8 cellular contexts compared by ENCODE assay signal in genomic region chr11:112174789-112175595, GRCh38. TPM values are rescaled to one million over a fixed set of nuclear protein-coding genes. Genes with fewer than 3 reads are reported as not detected.
DNase-seq lines count a peak whose midpoint lies in the region; ATAC-seq, FAIRE-seq and TF ChIP-seq lines count a peak whose summit lies in the region.

Gene BCO2 (plus strand): TSS chr11:112175512. CDS start chr11:112175602, 90 bp downstream.

- FAIRE-seq in urothelium cell line (lab: Jason Lieb, UNC) = peak; percentile 75

- TF ChIP-seq CTCF in HL-60 (IDR thresholded peaks at IDR 0.05; ENCODE audit: insufficient read depth, low read length) = peak; percentile 70
- peak; percentile 58 to 90 (median 81) for TF ChIP-seq CTCF in heart right ventricle (IDR thresholded peaks at IDR 0.05)
- TF ChIP-seq CTCF in ovary (IDR thresholded peaks at IDR 0.05) = peak; percentile 14 to 75 (median 52)

- no peaks in the 10 kb centered on the region for H3K36me3 ChIP-seq in heart right ventricle
- no peaks in the 10 kb centered on the region for H3K36me3 ChIP-seq in ovary

- H3K4me3 ChIP-seq in HL-60 (replicated peaks; ENCODE audit: insufficient read depth, low read length) (0 out of 2 replicates have a peak within 1 kb of the TSS, but pooled peaks have one; percentile 7), heart right ventricle (peak within 1 kb of the TSS; percentile 23 to 60 (median 46)), ovary (peak within 1 kb of the TSS; percentile 21)

- H3K27ac ChIP-seq in HL-60 (replicated peaks) (peak within 1 kb of the TSS; percentile 30), angular gyrus (ENCODE audit: low read depth, low read length) (peak within 1 kb of the TSS; percentile 85), heart right ventricle (peak within 1 kb of the TSS; percentile 19 to 84 (median 77)), ovary (no peak within 1 kb of the TSS)

- WGBS in heart right ventricle, 2 donors = 3 to 4% methylated on average over 11 of the region's 11 CpGs
- 2 to 3% (median 2%) methylated on average over 11 of the region's 11 CpGs for WGBS in ovary, 3 donors

- TF ChIP-seq EP300 in ovary (IDR thresholded peaks at IDR 0.05) = no peak

- H3K9me3 ChIP-seq in heart right ventricle (no peaks in the 10 kb centered on the region), ovary (no peaks in the 10 kb centered on the region)

- ATAC-seq in heart right ventricle = peak; percentile 93 to 97 (median 95)

- no peak for TF ChIP-seq POLR2A in ovary (IDR thresholded peaks at IDR 0.05)

- intact Hi-C loops in heart right ventricle (cut with DNase I) = loop anchor here in 8 of 10 donors (2.0 to 10.0 kb wide), 4 partner anchors 58 to 63 kb away; no protein-coding TSS in a partner anchor
- intact Hi-C loops in ovary (cut with DNase I) = no loop called here

- DNase-seq in NOMO-1 treated with DMSO at 0.1 percent for 48 hours (lab: John Stamatoyannopoulos, UW; ENCODE audit: unreplicated experiment) (peak; percentile 49), NOMO-1 treated with dmso at 0.1 percent for 144 hours (lab: John Stamatoyannopoulos, UW; ENCODE audit: unreplicated experiment) (no peak), HL-60 (ENCODE audit: low read depth in 1 of 2, low spot score in 1 of 2) (peak in 1 of 2 experiments; percentile 43), RKO (ENCODE audit: low spot score) (peak; percentile 49), heart right ventricle (peak; percentile 74 to 90), ovary (peak; percentile 71 to 90 (median 84)), urothelium cell line (ENCODE audit: low spot score) (peak; percentile 83)

- H3K27me3 ChIP-seq in HL-60 (ENCODE audit: insufficient read depth, poor library complexity, severe bottlenecking) (no peaks in the 10 kb centered on the region), heart right ventricle (no peaks in the 10 kb centered on the region), ovary (no peaks in the 10 kb centered on the region)

- peaks cover 0 to 33% (median 9%) of the 10 kb centered on the region in 9 donors for H3K4me1 ChIP-seq in heart right ventricle
- peaks cover 2% of the 10 kb centered on the region for H3K4me1 ChIP-seq in ovary (ENCODE audit: insufficient read depth)

RNA-seq across cellular contexts. Expression of gene BCO2, which starts in this region (rescaled TPM):
- 100 to 1,000 TPM in 3 of 10 donors, 10 to 100 TPM in 7; 46.2 to 137 (median 86.5) TPM for total RNA-seq in heart right ventricle
- 100 to 1,000 TPM in 1 of 2 donors, 10 to 100 TPM in 1; 39.3 to 132 TPM for polyA plus RNA-seq in heart right ventricle
- 10 to 100 TPM in 1 of 7 donors, 1 to 10 TPM in 6; 2.9 to 11.7 (median 4.4) TPM for total RNA-seq in ovary
- polyA plus RNA-seq in ovary = 1 to 10 TPM; 1.2 to 3.2 TPM

Comparison
In these comparisons a context has a peak if more than half of its experiments do, and no peak if none do; other contexts are left out.
1. RNA of gene BCO2 (polyA plus RNA-seq): 39.3 to 132 TPM in heart right ventricle; 1.2 to 3.2 TPM in ovary; every median in the first group is over 4 times any median in the second.
2. H3K27ac ChIP-seq: peak in HL-60 (single experiment), angular gyrus (single experiment) and heart right ventricle (10 of 10); none in ovary (0 of 2).
3. intact Hi-C loops: an anchor here in heart right ventricle (2.0 to 10.0 kb wide); none called in ovary.
4. Peak in every context shown above with its lines, with median percentiles within 50 percentile points of each other: H3K4me3 ChIP-seq and CTCF ChIP-seq.